In genomic region chr11:35144811-35145210, GRCh38 we compare ENCODE assay signal across 9 cellular contexts. TPM values are rescaled to one million over a fixed set of nuclear protein-coding genes. Genes with fewer than 3 reads are reported as not detected.
DNase-seq lines count a peak whose midpoint lies in the region; ATAC-seq, FAIRE-seq and TF ChIP-seq lines count a peak whose summit lies in the region.
"Had no signal": no experiment of that assay in that cellular context is flagged by ENCODE, and none has a peak within 500 bp of the region (broad histone marks: within the 10 kb centered on the region; RNA-seq: fewer than 3 reads in every experiment).

No MANE protein-coding gene starts in this region.

- intact Hi-C loops in PC-3 (cut with micrococcal nuclease): loop anchor here (5.0 kb wide), 2 partner anchors 148 to 247 kb away; no protein-coding TSS in a partner anchor

- H3K36me3 ChIP-seq in SK-N-SH (replicated peaks in 1 of 2; ENCODE audit: control insufficient read depth in 1 of 2, insufficient read depth in 2 of 2, low read length in 1 of 2) (peaks cover 0 to 38% of the 10 kb centered on the region in 2 experiments), PC-3 (ENCODE audit: low read depth, low read length) (peaks cover 53% of the 10 kb centered on the region), duodenal mucosa (ENCODE audit: control insufficient read depth in 1 of 2, insufficient read depth in 2 of 2, low read length in 2 of 2) (no peaks in the 10 kb centered on the region), smooth muscle cell (ENCODE audit: low read depth) (no peaks in the 10 kb centered on the region)

- peaks cover 8 to 40% of the 10 kb centered on the region in 2 experiments; a peak in 3 of 4 replicates for H3K4me1 ChIP-seq in SK-N-SH (ENCODE audit: control insufficient read depth in 1 of 2, insufficient read depth in 2 of 2, low read depth in 1 of 2, low read length in 1 of 2)
- H3K4me1 ChIP-seq in PC-3 (ENCODE audit: insufficient read depth, low read length): peaks cover 57% of the 10 kb centered on the region
- peaks cover 69 to 76% of the 10 kb centered on the region in 2 donors for H3K4me1 ChIP-seq in duodenal mucosa (ENCODE audit: control insufficient read depth in 1 of 2, insufficient read depth in 2 of 2, low read length in 2 of 2)
- peaks cover 11% of the 10 kb centered on the region for H3K4me1 ChIP-seq in smooth muscle cell (ENCODE audit: low read depth)

- peak overlapping the region; percentile 88 for H3K4me2 ChIP-seq in SK-N-SH
- H3K4me2 ChIP-seq in PC-3 (ENCODE audit: low read length): peak overlapping the region; percentile 89
- peak overlapping the region; percentile 94 for H3K4me2 ChIP-seq in smooth muscle cell

- BruUV-seq in PC-3 (replicated peaks; lab: Mats Ljungman, UMichigan): no TSS peak

- H3K9me3 ChIP-seq in SK-N-SH (no peaks in the 10 kb centered on the region), PC-3 (ENCODE audit: low read length) (no peaks in the 10 kb centered on the region), duodenal mucosa (ENCODE audit: control insufficient read depth in 1 of 2, low read length in 2 of 2) (no peaks in the 10 kb centered on the region), smooth muscle cell (replicated peaks; ENCODE audit: low read depth) (no peaks in the 10 kb centered on the region)

- H4K20me1 ChIP-seq in SK-N-SH (ENCODE audit: insufficient read depth): peaks cover 82% of the 10 kb centered on the region
- H4K20me1 ChIP-seq in PC-3 (ENCODE audit: low read length): peaks cover 94% of the 10 kb centered on the region
- H4K20me1 ChIP-seq in smooth muscle cell (ENCODE audit: low read depth): peaks cover 8% of the 10 kb centered on the region

- CTCF ChIA-PET in SK-N-SH (lab: Yijun Ruan, JAX): no interaction called here
- CTCF ChIA-PET in PC-3 (lab: Charles Lee): no interaction called here

- no peak overlapping the region; the same call in 1 of the 2 replicates for H3K9ac ChIP-seq in SK-N-SH
- no peak overlapping the region for H3K9ac ChIP-seq in PC-3 (ENCODE audit: low read length)
- no peak overlapping the region for H3K9ac ChIP-seq in duodenal mucosa (ENCODE audit: low read depth in 1 of 2, low read length in 2 of 2)
- no peak overlapping the region for H3K9ac ChIP-seq in smooth muscle cell (ENCODE audit: low read depth)

- H3K4me3 ChIP-seq in SK-N-SH (ENCODE audit: low read depth in 2 of 2, low read length in 1 of 2) (0 out of 4 replicates have a peak overlapping the region, but pooled peaks of 1 of the 2 experiments have one; percentile 36), PC-3 (ENCODE audit: low read length) (peak overlapping the region; percentile 99), duodenal mucosa (ENCODE audit: low read depth in 1 of 2, low read length in 2 of 2) (peak overlapping the region; percentile 5 to 19), smooth muscle cell (no peak overlapping the region)

- FAIRE-seq in GM19239 (lab: Jason Lieb, UNC): no peak

- no peak overlapping the region for H2AFZ ChIP-seq in SK-N-SH (ENCODE audit: low read depth)
- H2AFZ ChIP-seq in PC-3 (ENCODE audit: low read length): no peak overlapping the region
- H2AFZ ChIP-seq in smooth muscle cell (ENCODE audit: low read depth): no peak overlapping the region

- ATAC-seq in SK-N-SH treated with all-trans-retinoic acid at 6 μM for 48 hours: no peak
- ATAC-seq in PC-3: no peak
- no peak for ATAC-seq in GM21576 (IDR thresholded peaks at IDR 0.05; ENCODE audit: unreplicated experiment)

- no peak for TF ChIP-seq RAD21 in SK-N-SH (IDR thresholded peaks at IDR 0.05; ENCODE audit: low read length)

- no peaks in the 10 kb centered on the region for H3K27me3 ChIP-seq in SK-N-SH (ENCODE audit: insufficient read depth)
- H3K27me3 ChIP-seq in PC-3 (ENCODE audit: low read length): no peaks in the 10 kb centered on the region
- no peaks in the 10 kb centered on the region for H3K27me3 ChIP-seq in duodenal mucosa (ENCODE audit: control insufficient read depth in 1 of 2, insufficient read depth in 2 of 2, low read length in 2 of 2)
- no peaks in the 10 kb centered on the region for H3K27me3 ChIP-seq in smooth muscle cell (ENCODE audit: low read depth)

- DNase-seq in SK-N-SH: no peak
- peak; percentile 41 for DNase-seq in PC-3
- DNase-seq in smooth muscle cell (lab: John Stamatoyannopoulos, UW; ENCODE audit: unreplicated experiment): no peak
- DNase-seq in T-helper 9 cell: no peak
- no peak for DNase-seq in GM19239 (ENCODE audit: insufficient read length, low spot score)
- DNase-seq: NCI-H1092 had no signal

- H3K27ac ChIP-seq in SK-N-SH (ENCODE audit: low read depth in 2 of 2, low read length in 1 of 2): peak overlapping the region in 1 of 2 experiments; percentile 80; a peak in 2 of 4 replicates
- H3K27ac ChIP-seq in PC-3 (ENCODE audit: low read length): peak overlapping the region; percentile 82
- no peak overlapping the region for H3K27ac ChIP-seq in duodenal mucosa (ENCODE audit: low read depth, low read length)
- peak overlapping the region; percentile 40 for H3K27ac ChIP-seq in smooth muscle cell (ENCODE audit: low read depth)

- H3F3A ChIP-seq in SK-N-SH (replicated peaks; ENCODE audit: insufficient read depth) (peaks cover 45% of the 10 kb centered on the region), PC-3 (ENCODE audit: low read length, unreplicated experiment) (no peaks in the 10 kb centered on the region), smooth muscle cell (ENCODE audit: low read depth) (no peaks in the 10 kb centered on the region)

- 92% methylated on average over 1 of the region's 1 CpG for WGBS in SK-N-SH (ENCODE audit: low lambda C conversion rate)
- 63% methylated on average over 1 of the region's 1 CpG for WGBS in smooth muscle cell (ENCODE audit: low lambda C conversion rate)

- TF ChIP-seq CTCF in SK-N-SH (IDR thresholded peaks at IDR 0.05): no peak
- TF ChIP-seq CTCF in PC-3 (conservative IDR thresholded peaks at IDR 0.05; ENCODE audit: low read depth, low read length): no peak
- TF ChIP-seq CTCF in smooth muscle cell (IDR thresholded peaks at IDR 0.05; ENCODE audit: borderline replicate concordance, insufficient read depth, poor library complexity, severe bottlenecking): no peak

- no peak for TF ChIP-seq EP300 in SK-N-SH (IDR thresholded peaks at IDR 0.05; ENCODE audit: borderline replicate concordance in 1 of 2, low read depth in 1 of 2, low read length in 1 of 2)

- POLR2A ChIA-PET in SK-N-SH (lab: Yijun Ruan, JAX) (no interaction called here), PC-3 (lab: Charles Lee; ENCODE audit: unreplicated experiment) (no interaction called here)

- H3K9me2 ChIP-seq in SK-N-SH: no peaks in the 10 kb centered on the region
- no peaks in the 10 kb centered on the region for H3K9me2 ChIP-seq in PC-3 (replicated peaks; ENCODE audit: low read length)

- H3K79me2 ChIP-seq in SK-N-SH (ENCODE audit: insufficient read depth) (peaks cover 100% of the 10 kb centered on the region), PC-3 (ENCODE audit: low read length) (peaks cover 100% of the 10 kb centered on the region), smooth muscle cell (ENCODE audit: low read depth) (peaks cover 31% of the 10 kb centered on the region)

TF ChIP-seq in SK-N-SH, 30 proteins besides CTCF, POLR2A, EP300 and RAD21 (continues in another document):
- TF ChIP-seq USF1 (IDR thresholded peaks at IDR 0.05; ENCODE audit: borderline replicate concordance, low read depth): no peak

TF ChIP-seq in SK-N-SH treated with all-trans-retinoic acid at 6 μM for 48 hours, 23 proteins besides CTCF, POLR2A, EP300 and RAD21:
- no peak for TF ChIP-seq ZNF565 (CRISPR knock-in tag; conservative IDR thresholded peaks at IDR 0.05; ENCODE audit: low read depth)
- TF ChIP-seq ZC3H10 (CRISPR knock-in tag; IDR thresholded peaks at IDR 0.05): no peak
- no peak for TF ChIP-seq SNAI2 (CRISPR knock-in tag; IDR thresholded peaks at IDR 0.05)
- no peak for TF ChIP-seq ZFP30 (CRISPR knock-in tag; IDR thresholded peaks at IDR 0.05)
- no peak for TF ChIP-seq PPARA (CRISPR knock-in tag; IDR thresholded peaks at IDR 0.05; ENCODE audit: borderline replicate concordance)
- no peak for TF ChIP-seq CREB5 (CRISPR knock-in tag; IDR thresholded peaks at IDR 0.05; ENCODE audit: low read depth)
- TF ChIP-seq ZFP3 (CRISPR knock-in tag; IDR thresholded peaks at IDR 0.05): no peak
TF ChIP-seq in SK-N-SH treated with all-trans-retinoic acid at 6 μM for 48 hours: peak in this region for 0.

RNA-seq across cellular contexts. Expression of gene CD44, which starts 5.8 kb away (rescaled TPM):
- polyA plus RNA-seq in SK-N-SH (2012; rRNA removed): 457 and 550 TPM in 2 replicates
- 360 and 443 TPM in 2 replicates for polyA plus RNA-seq in SK-N-SH (2012; cell fraction: cytosol; rRNA removed)
- 271 and 426 TPM in 2 replicates for polyA plus RNA-seq in SK-N-SH (2012; cell fraction: nucleus; rRNA removed)
- 181 and 241 TPM in 2 replicates for total RNA-seq in PC-3 (2014; rRNA removed)
- 143 and 248 TPM in 2 replicates for total RNA-seq in smooth muscle cell
- polyA plus RNA-seq in smooth muscle cell: 116 and 174 TPM in 2 replicates
